In the genomic region with DNA sequence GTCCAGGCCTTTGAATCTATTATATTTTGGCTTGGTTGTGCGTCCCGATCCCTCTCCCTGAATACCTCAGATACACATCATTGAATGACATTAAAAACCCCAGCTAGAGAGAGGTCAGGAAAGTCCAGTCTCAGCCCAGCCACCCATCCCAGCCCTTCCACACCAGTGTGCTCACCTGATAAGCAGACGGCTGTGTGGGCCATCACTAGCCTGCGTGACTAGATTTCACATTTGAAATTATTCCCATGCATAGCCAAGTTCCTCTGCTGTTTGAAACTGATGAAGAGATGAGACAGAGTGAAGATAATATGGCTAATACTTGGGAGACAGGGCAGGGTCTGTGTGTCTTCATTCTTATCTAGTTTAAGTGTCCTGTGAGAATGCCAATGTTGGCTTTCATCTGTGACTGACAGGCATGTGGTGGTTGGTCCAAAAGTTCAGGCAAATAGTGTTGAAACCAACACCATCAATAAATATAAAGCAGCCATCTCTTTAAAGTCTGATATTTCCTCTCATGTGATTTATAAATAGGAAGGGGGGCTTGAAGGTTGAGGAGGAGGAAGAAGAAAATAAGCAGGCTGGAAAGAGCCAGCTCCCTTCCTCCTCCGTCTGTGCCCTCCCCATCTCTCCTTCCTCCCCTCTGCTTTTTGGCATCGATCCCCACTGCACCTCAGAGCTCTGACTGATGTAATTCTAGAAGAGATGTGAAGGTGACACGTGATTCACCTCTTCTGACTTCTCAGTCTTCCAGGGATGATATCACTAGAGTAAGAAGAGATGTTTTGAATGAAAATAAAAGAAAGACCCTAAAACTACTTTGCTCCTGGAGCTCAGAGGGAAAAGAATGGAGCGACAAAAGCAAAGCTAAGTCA, we compare ENCODE assay signal across 12 cellular contexts. TPM values are rescaled to one million over a fixed set of nuclear protein-coding genes. Genes with fewer than 3 reads are reported as not detected.
DNase-seq lines count a peak whose midpoint lies in the region; TF ChIP-seq lines count a peak whose summit lies in the region.
"Had no signal": no experiment of that assay in that cellular context is flagged by ENCODE, and none has a peak within 500 bp of the region (broad histone marks: within the 10 kb centered on the region; RNA-seq: fewer than 3 reads in every experiment).

No MANE protein-coding gene starts in this region.

- no peak overlapping the region for H3K14ac ChIP-seq in mesenchymal stem cell (ENCODE audit: low read length in 2 of 2)

- H2BK12ac ChIP-seq in mesenchymal stem cell (ENCODE audit: low read length in 2 of 2) = no peak overlapping the region

- TF ChIP-seq CTCF in SU-DHL-6 (IDR thresholded peaks at IDR 0.05; ENCODE audit: insufficient read depth, low read length, poor library complexity, severe bottlenecking) (no peak), esophagus muscularis mucosa (IDR thresholded peaks at IDR 0.05) (no peak)

- H3K27ac ChIP-seq in BLaER1 = peak overlapping the region; percentile 87
- peak overlapping the region; percentile 87 for H3K27ac ChIP-seq in SU-DHL-6 (ENCODE audit: low read depth, low read length)
- H3K27ac ChIP-seq in mesenchymal stem cell (ENCODE audit: low read length, poor library complexity, severe bottlenecking) = no peak overlapping the region
- H3K27ac ChIP-seq in esophagus muscularis mucosa (replicated peaks in 1 of 4) = peak overlapping the region in 1 of 4 donors; percentile 85
- H3K27ac ChIP-seq: HL-60 had no signal

- H2AK5ac ChIP-seq in mesenchymal stem cell (ENCODE audit: low read length, severe bottlenecking) = peak overlapping the region; percentile 15

- H3K4me2 ChIP-seq in BLaER1 (peak overlapping the region; percentile 100), SU-DHL-6 (ENCODE audit: low read depth, low read length, poor library complexity, severe bottlenecking) (peak overlapping the region; percentile 44), mesenchymal stem cell (ENCODE audit: low read length, poor library complexity, severe bottlenecking) (no peak overlapping the region)

- no peaks in the 10 kb centered on the region for H3K9me3 ChIP-seq in BLaER1
- H3K9me3 ChIP-seq in SU-DHL-6 (ENCODE audit: insufficient read depth, low read length) = no peaks in the 10 kb centered on the region
- no peaks in the 10 kb centered on the region for H3K9me3 ChIP-seq in mesenchymal stem cell (ENCODE audit: control insufficient read depth, low read length)
- no peaks in the 10 kb centered on the region for H3K9me3 ChIP-seq in esophagus muscularis mucosa
- H3K9me3 ChIP-seq: sigmoid colon had no signal

- intact Hi-C loops in esophagus muscularis mucosa (cut with DNase I) = no loop called here

- H3K18ac ChIP-seq in mesenchymal stem cell (ENCODE audit: low read depth in 1 of 2, low read length in 2 of 2) = no peak overlapping the region

- peaks cover 70% of the 10 kb centered on the region for H3K4me1 ChIP-seq in BLaER1
- peaks cover 40% of the 10 kb centered on the region for H3K4me1 ChIP-seq in mesenchymal stem cell (ENCODE audit: control insufficient read depth, insufficient read depth, low read depth, low read length)
- peaks cover 29 to 54% (median 45%) of the 10 kb centered on the region in 4 donors for H3K4me1 ChIP-seq in esophagus muscularis mucosa

- H4K20me1 ChIP-seq in BLaER1 (peaks cover 19% of the 10 kb centered on the region), SU-DHL-6 (ENCODE audit: low read depth, low read length) (no peaks in the 10 kb centered on the region)

- TF ChIP-seq EP300 in esophagus muscularis mucosa (IDR thresholded peaks at IDR 0.05) = no peak

- no peak overlapping the region for H3K4ac ChIP-seq in mesenchymal stem cell (ENCODE audit: low read depth in 1 of 2, low read length in 2 of 2)

- no peak for TF ChIP-seq POLR2A in esophagus muscularis mucosa (IDR thresholded peaks at IDR 0.05; ENCODE audit: low read depth)

- no peak overlapping the region for H4K8ac ChIP-seq in mesenchymal stem cell (ENCODE audit: low read length)

- H3K23ac ChIP-seq in mesenchymal stem cell (ENCODE audit: low read length in 2 of 2) = no peak overlapping the region

- H3K27me3 ChIP-seq in BLaER1 = no peaks in the 10 kb centered on the region
- no peaks in the 10 kb centered on the region for H3K27me3 ChIP-seq in SU-DHL-6 (ENCODE audit: low read length)
- H3K27me3 ChIP-seq in mesenchymal stem cell (ENCODE audit: control insufficient read depth in 1 of 2, insufficient read depth in 1 of 2, low read length in 2 of 2) = peaks cover 13 to 30% of the 10 kb centered on the region in 2 experiments
- no peaks in the 10 kb centered on the region for H3K27me3 ChIP-seq in esophagus muscularis mucosa
- H3K27me3 ChIP-seq: sigmoid colon had no signal

- H2AFZ ChIP-seq in SU-DHL-6 (ENCODE audit: low read depth, low read length, severe bottlenecking) (no peak overlapping the region), mesenchymal stem cell (ENCODE audit: low read depth, low read length) (no peak overlapping the region)

- H3F3A ChIP-seq in SU-DHL-6 (ENCODE audit: insufficient read depth) = peaks cover 26% of the 10 kb centered on the region

- WGBS in mesenchymal stem cell = 91% methylated on average over 5 of the region's 8 CpGs
- 75% methylated on average over 8 of the region's 8 CpGs for WGBS in esophagus muscularis mucosa

- H3K79me1 ChIP-seq in mesenchymal stem cell (replicated peaks; ENCODE audit: low read length, poor library complexity, severe bottlenecking) = peaks cover 1% of the 10 kb centered on the region

- no peak overlapping the region for H2BK5ac ChIP-seq in mesenchymal stem cell (ENCODE audit: low read depth, low read length, poor library complexity, severe bottlenecking)

- H3K4me3 ChIP-seq in BLaER1 (peak overlapping the region; percentile 35), SU-DHL-6 (ENCODE audit: insufficient read depth, low read length, poor library complexity, severe bottlenecking) (peak overlapping the region; percentile 2), mesenchymal stem cell (ENCODE audit: insufficient read depth in 1 of 2, low read depth in 1 of 2, low read length in 2 of 2) (no peak overlapping the region), esophagus muscularis mucosa (no peak overlapping the region)
- H3K4me3 ChIP-seq: sigmoid colon had no signal

- H2BK120ac ChIP-seq in mesenchymal stem cell (ENCODE audit: low read depth, low read length) = no peak overlapping the region

- H3K79me2 ChIP-seq in SU-DHL-6 (ENCODE audit: insufficient read depth, low read length) = no peaks in the 10 kb centered on the region

- no peak overlapping the region for H2BK15ac ChIP-seq in mesenchymal stem cell (ENCODE audit: low read depth, poor library complexity, severe bottlenecking)

- no peak overlapping the region for H4K91ac ChIP-seq in mesenchymal stem cell (ENCODE audit: low read length)

- peak; percentile 59 for DNase-seq in HT1080 (ENCODE audit: low read depth)
- DNase-seq in mesenchymal stem cell = no peak
- no peak for DNase-seq in esophagus muscularis mucosa (ENCODE audit: extremely low spot score)
- no peak for DNase-seq in NCI-H2227 (lab: John Stamatoyannopoulos, UW; ENCODE audit: unreplicated experiment)
- DNase-seq in HuH-7.5 (ENCODE audit: low spot score) = no peak
- no peak for DNase-seq in pons (ENCODE audit: low spot score)
- DNase-seq: activated T-cell treated with anti-CD3 and anti-CD28 coated beads, Interleukin-2, amount 50 U/mL, for 48 hours; NCI-H748 treated with DMSO at 0.1 percent for 48 hours; sigmoid colon had no signal

- no peaks in the 10 kb centered on the region for H3K36me3 ChIP-seq in BLaER1
- H3K36me3 ChIP-seq in SU-DHL-6 (ENCODE audit: low read length) = no peaks in the 10 kb centered on the region
- peaks cover 5 to 10% of the 10 kb centered on the region in 2 experiments for H3K36me3 ChIP-seq in mesenchymal stem cell (ENCODE audit: control insufficient read depth in 1 of 2, insufficient read depth in 2 of 2, low read depth in 1 of 2, low read length in 2 of 2)
- no peaks in the 10 kb centered on the region for H3K36me3 ChIP-seq in esophagus muscularis mucosa
- H3K36me3 ChIP-seq: sigmoid colon had no signal

- no peaks in the 10 kb centered on the region for H3K9me2 ChIP-seq in SU-DHL-6 (replicated peaks; ENCODE audit: insufficient read depth, low read length)

- H3K9ac ChIP-seq in BLaER1 = peak overlapping the region; percentile 60; the same call in 1 of the 2 replicates
- peak overlapping the region; percentile 11; the same call in 1 of the 2 replicates for H3K9ac ChIP-seq in SU-DHL-6 (ENCODE audit: low read length)
- H3K9ac ChIP-seq in mesenchymal stem cell (ENCODE audit: low read length) = no peak overlapping the region

RNA-seq across cellular contexts. Expression of a gene that starts 5.1 kb away (rescaled TPM):
- 6.1 and 6.6 TPM in 2 replicates for total RNA-seq in HT1080 (2014; rRNA removed; shearing (Covaris generic))
- polyA plus RNA-seq in HT1080 (2015; cell fraction: cytosol; rRNA removed) = 8.2 and 10.7 TPM in 2 replicates
- polyA plus RNA-seq in HT1080 (2015; cell fraction: nucleus; rRNA removed) = 8.5 and 10.0 TPM in 2 replicates
- polyA plus RNA-seq in mesenchymal stem cell (2013, experiment 1 of 2) = 15.4 TPM
- 15.3 TPM for polyA plus RNA-seq in mesenchymal stem cell (2013, experiment 2 of 2)
- 10 to 100 TPM; 24.5 to 42.8 (median 32.5) TPM for total RNA-seq in esophagus muscularis mucosa

RNA-seq across cellular contexts. Expression of a gene that starts 18.7 kb away (rescaled TPM):
- total RNA-seq in HT1080 (2014; rRNA removed; shearing (Covaris generic)) = 103 and 108 TPM in 2 replicates
- 39.6 and 46.3 TPM in 2 replicates for polyA plus RNA-seq in HT1080 (2015; cell fraction: cytosol; rRNA removed)
- 105 and 135 TPM in 2 replicates for polyA plus RNA-seq in HT1080 (2015; cell fraction: nucleus; rRNA removed)
- polyA plus RNA-seq in mesenchymal stem cell (2013, experiment 1 of 2) = 21.0 TPM
- 19.0 TPM for polyA plus RNA-seq in mesenchymal stem cell (2013, experiment 2 of 2)
- total RNA-seq in esophagus muscularis mucosa = 10 to 100 TPM; 19.9 to 35.0 (median 32.6) TPM

RNA-seq across cellular contexts. Expression of a gene that starts 57.5 kb away (rescaled TPM):
- total RNA-seq in HT1080 (2014; rRNA removed; shearing (Covaris generic)) = 16.9 TPM in 2 replicates
- polyA plus RNA-seq in HT1080 (2015; cell fraction: cytosol; rRNA removed) = 23.7 and 27.0 TPM in 2 replicates
- 87.2 and 106 TPM in 2 replicates for polyA plus RNA-seq in HT1080 (2015; cell fraction: nucleus; rRNA removed)
- 13.6 TPM for polyA plus RNA-seq in mesenchymal stem cell (2013, experiment 1 of 2)
- polyA plus RNA-seq in mesenchymal stem cell (2013, experiment 2 of 2) = 13.3 TPM
- 10 to 100 TPM in 1 of 4 donors, 1 to 10 TPM in 3; 3.3 to 10.8 (median 9.3) TPM for total RNA-seq in esophagus muscularis mucosa

Comparison
In these comparisons a context has a peak if more than half of its experiments do, and no peak if none do; other contexts are left out.
1. H3K4me3 ChIP-seq: peak in BLaER1 (single experiment) and SU-DHL-6 (single experiment); none in mesenchymal stem cell (0 of 2) and esophagus muscularis mucosa (0 of 4).